16 cellular contexts compared by ENCODE assay signal in the genomic region with DNA sequence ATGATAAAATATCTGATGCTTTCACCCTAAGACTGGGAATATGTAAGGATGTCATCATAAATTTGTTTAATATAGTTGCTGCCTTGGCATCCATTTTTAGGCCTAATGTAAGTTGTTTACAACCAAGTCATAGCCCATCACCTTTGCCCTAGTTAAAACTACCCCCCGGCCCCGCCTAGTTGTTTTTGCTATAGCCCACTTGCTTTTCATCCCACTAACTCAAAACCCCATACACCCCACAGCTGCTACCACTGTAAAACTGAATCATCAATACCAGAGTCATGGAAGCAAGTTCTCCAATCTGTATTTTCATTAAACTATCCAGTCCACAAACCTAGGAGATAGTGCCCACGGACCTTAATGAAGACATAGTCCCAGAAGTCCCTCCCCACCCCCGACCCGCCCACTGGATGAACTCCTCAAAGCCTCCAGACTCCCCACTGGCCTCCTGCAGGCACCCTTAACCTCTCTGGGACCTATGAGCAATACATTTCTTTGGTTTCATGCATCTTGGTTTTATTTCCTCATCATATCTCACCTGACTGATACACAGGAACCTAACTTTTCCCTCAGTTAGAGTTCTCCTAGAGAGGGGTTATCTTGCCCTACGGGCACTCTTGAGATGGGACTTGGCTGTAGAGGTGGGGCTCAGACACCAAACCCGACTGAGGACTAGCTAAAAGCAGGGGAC.
"Had no signal": no experiment of that assay in that cellular context is flagged by ENCODE, and none has a peak within 500 bp of the region (broad histone marks: within the 10 kb centered on the region; RNA-seq: fewer than 3 reads in every experiment).

No MANE protein-coding gene starts in this region.

- H3K27me3 ChIP-seq: brain microvascular endothelial cell, left lung, right lobe of liver, testis had no signal

- DNase-seq: activated CD4-positive, alpha-beta T cell treated with anti-CD3 and anti-CD28 coated beads for 1 hour; activated CD8-positive, alpha-beta memory T cell treated with anti-CD3 and anti-CD28 coated beads for 24 hours; activated T-cell treated with anti-CD3 and anti-CD28 coated beads for 4 hours; brain microvascular endothelial cell; effector memory CD4-positive, alpha-beta T cell; heart right ventricle; left lung; occipital lobe; right lobe of liver; stimulated activated CD4-positive, alpha-beta T cell treated with anti-CD3 and anti-CD28 coated beads, Interleukin-1b, Interleukin-23, amount 100 ng/mL, for 48 hours; T1000; testis; upper lobe of right lung had no signal

- H3K36me3 Mint-ChIP-seq: natural killer cell treated with Interleukin-12 subunit alpha and Interleukin-12 subunit beta and Interleukin-15 and Interleukin-18, amount 100 ng/mL, for 72 hours had no signal

- H3K27ac Mint-ChIP-seq: natural killer cell treated with Interleukin-12 subunit alpha and Interleukin-12 subunit beta and Interleukin-15 and Interleukin-18, amount 100 ng/mL, for 72 hours; progenitor cell of endocrine pancreas had no signal

- H3K27me3 Mint-ChIP-seq: progenitor cell of endocrine pancreas had no signal

- H3K9me3 ChIP-seq: heart right ventricle, left lung, right lobe of liver, testis, upper lobe of right lung had no signal

- H3K4me1 ChIP-seq: left lung, testis, upper lobe of right lung had no signal

- H3K4me3 Mint-ChIP-seq: natural killer cell treated with Interleukin-12 subunit alpha and Interleukin-12 subunit beta and Interleukin-15 and Interleukin-18, amount 100 ng/mL, for 72 hours had no signal

- ATAC-seq: heart right ventricle; left lung; natural killer cell treated with Interleukin-12 subunit alpha and Interleukin-12 subunit beta and Interleukin-15 and Interleukin-18, amount 100 ng/mL, for 72 hours; right lobe of liver; upper lobe of right lung had no signal

- H3K4me3 ChIP-seq: heart right ventricle, left lung, right lobe of liver, testis, upper lobe of right lung had no signal

- H3K36me3 ChIP-seq: brain microvascular endothelial cell, heart right ventricle, left lung, right lobe of liver, upper lobe of right lung had no signal

- H3K9me3 Mint-ChIP-seq: natural killer cell treated with Interleukin-12 subunit alpha and Interleukin-12 subunit beta and Interleukin-15 and Interleukin-18, amount 100 ng/mL, for 72 hours; stimulated activated naive CD8-positive, alpha-beta T cell treated with anti-CD3 and anti-CD28 coated beads, Interleukin-15, Interleukin-2, amounts not matched to agents 100 ng/mL and 50 ng/mL, for 24 hours had no signal

- H3K27ac ChIP-seq: brain microvascular endothelial cell, heart right ventricle, left lung, right lobe of liver, testis, upper lobe of right lung had no signal
